ENCODE assay signal across 1 cellular context in the genomic region with DNA sequence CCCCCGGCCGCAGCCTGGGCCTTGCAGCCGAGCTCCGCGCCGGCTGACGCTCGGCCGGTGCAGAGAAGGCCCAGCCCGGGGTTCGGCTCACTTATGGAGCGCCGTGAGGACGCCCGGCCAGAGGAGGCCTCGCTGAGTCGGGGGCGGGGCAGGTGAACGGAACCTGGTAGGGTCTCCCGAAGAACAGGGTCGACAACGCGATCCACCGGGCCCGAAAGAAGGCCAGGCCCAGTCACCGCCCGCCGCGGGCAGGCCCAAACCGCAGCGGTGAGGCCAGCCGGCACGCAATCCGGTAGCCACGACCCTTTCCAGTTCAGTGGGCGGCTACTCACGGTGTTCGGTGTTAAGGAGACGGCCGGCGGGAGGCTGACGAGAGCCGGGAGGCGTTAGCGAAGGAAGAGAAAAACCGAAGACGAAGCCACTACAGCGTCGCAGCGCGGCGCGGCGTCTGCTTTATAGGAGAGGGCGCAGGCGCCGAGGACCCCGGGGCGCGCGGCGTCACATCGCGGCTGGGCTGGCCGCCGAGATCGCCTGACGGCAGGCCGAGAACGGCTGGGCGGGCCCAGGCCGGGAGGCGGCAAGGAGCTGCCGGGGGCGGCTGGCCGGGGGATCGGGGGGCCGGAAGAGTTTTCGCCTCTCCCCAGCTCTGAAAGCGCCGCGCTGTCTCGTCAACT.
TF ChIP-seq lines count a peak whose summit lies in the region.

A gene (minus strand): TSS at position 428 of the 674 bp plus-strand sequence. CDS start 2,928 bp downstream, outside the sequence.

TF ChIP-seq in K562, 482 proteins besides CTCF, POLR2A, EP300 and RAD21 (continued from another document and continues in another):
- TF ChIP-seq, protein P1, sequence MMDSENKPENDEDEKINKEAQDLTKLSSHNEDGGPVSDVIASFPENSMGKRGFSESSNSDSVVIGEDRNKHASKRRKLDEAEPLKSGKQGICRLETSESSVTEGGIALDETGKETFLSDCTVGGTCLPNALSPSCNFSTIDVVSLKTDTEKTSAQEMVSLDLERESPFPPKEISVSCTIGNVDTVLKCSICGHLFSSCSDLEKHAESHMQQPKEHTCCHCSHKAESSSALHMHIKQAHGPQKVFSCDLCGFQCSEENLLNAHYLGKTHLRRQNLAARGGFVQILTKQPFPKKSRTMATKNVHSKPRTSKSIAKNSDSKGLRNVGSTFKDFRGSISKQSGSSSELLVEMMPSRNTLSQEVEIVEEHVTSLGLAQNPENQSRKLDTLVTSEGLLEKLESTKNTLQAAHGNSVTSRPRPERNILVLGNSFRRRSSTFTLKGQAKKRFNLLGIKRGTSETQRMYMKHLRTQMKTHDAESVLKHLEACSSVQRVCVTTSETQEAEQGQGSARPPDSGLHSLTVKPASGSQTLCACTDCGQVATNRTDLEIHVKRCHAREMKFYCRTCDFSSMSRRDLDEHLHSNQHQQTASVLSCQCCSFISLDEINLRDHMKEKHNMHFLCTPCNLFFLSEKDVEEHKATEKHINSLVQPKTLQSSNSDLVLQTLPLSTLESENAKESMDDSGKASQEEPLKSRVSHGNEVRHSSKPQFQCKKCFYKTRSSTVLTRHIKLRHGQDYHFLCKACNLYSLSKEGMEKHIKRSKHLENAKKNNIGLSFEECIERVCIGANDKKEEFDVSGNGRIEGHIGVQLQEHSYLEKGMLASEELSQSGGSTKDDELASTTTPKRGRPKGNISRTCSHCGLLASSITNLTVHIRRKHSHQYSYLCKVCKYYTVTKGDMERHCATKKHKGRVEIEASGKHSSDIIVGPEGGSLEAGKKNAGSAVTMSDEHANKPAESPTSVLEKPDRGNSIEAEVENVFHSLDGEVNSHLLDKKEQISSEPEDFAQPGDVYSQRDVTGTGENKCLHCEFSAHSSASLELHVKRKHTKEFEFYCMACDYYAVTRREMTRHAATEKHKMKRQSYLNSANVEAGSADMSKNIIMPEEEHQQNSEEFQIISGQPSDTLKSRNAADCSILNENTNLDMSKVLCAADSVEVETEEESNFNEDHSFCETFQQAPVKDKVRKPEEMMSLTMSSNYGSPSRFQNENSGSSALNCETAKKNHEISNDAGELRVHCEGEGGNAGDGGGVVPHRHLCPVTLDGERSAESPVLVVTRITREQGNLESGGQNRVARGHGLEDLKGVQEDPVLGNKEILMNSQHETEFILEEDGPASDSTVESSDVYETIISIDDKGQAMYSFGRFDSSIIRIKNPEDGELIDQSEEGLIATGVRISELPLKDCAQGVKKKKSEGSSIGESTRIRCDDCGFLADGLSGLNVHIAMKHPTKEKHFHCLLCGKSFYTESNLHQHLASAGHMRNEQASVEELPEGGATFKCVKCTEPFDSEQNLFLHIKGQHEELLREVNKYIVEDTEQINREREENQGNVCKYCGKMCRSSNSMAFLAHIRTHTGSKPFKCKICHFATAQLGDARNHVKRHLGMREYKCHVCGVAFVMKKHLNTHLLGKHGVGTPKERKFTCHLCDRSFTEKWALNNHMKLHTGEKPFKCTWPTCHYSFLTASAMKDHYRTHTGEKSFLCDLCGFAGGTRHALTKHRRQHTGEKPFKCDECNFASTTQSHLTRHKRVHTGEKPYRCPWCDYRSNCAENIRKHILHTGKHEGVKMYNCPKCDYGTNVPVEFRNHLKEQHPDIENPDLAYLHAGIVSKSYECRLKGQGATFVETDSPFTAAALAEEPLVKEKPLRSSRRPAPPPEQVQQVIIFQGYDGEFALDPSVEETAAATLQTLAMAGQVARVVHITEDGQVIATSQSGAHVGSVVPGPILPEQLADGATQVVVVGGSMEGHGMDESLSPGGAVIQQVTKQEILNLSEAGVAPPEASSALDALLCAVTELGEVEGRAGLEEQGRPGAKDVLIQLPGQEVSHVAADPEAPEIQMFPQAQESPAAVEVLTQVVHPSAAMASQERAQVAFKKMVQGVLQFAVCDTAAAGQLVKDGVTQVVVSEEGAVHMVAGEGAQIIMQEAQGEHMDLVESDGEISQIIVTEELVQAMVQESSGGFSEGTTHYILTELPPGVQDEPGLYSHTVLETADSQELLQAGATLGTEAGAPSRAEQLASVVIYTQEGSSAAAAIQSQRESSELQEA (IDR thresholded peaks at IDR 0.05; ENCODE audit: low read depth) = no peak; the same call in 1 of the 2 replicates
- no peak; the same call in 1 of the 2 replicates for TF ChIP-seq CTBP1 (IDR thresholded peaks at IDR 0.05; ENCODE audit: borderline replicate concordance)
- TF ChIP-seq ZFPM2 (CRISPR knock-in tag; IDR thresholded peaks at IDR 0.05) = no peak
- TF ChIP-seq TAF15 (IDR thresholded peaks at IDR 0.05; ENCODE audit: low read depth, low read length) = no peak
- no peak for TF ChIP-seq HNRNPK (IDR thresholded peaks at IDR 0.05; ENCODE audit: low read depth, low read length, poor library complexity, severe bottlenecking)
- no peak for TF ChIP-seq NR2C1 (IDR thresholded peaks at IDR 0.05)
- 0 out of 2 replicates have a peak, but pooled peaks have one; percentile 13 for TF ChIP-seq NR2C1 (tag; IDR thresholded peaks at IDR 0.05)
- no peak for TF ChIP-seq ZEB2 (IDR thresholded peaks at IDR 0.05)
- TF ChIP-seq NFE2L1 (tag; IDR thresholded peaks at IDR 0.05; ENCODE audit: borderline replicate concordance, low read depth) = no peak
- TF ChIP-seq, protein P2, sequence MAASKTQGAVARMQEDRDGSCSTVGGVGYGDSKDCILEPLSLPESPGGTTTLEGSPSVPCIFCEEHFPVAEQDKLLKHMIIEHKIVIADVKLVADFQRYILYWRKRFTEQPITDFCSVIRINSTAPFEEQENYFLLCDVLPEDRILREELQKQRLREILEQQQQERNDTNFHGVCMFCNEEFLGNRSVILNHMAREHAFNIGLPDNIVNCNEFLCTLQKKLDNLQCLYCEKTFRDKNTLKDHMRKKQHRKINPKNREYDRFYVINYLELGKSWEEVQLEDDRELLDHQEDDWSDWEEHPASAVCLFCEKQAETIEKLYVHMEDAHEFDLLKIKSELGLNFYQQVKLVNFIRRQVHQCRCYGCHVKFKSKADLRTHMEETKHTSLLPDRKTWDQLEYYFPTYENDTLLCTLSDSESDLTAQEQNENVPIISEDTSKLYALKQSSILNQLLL (CRISPR knock-in tag; IDR thresholded peaks at IDR 0.05; ENCODE audit: borderline replicate concordance) = no peak
- TF ChIP-seq, protein P3, sequence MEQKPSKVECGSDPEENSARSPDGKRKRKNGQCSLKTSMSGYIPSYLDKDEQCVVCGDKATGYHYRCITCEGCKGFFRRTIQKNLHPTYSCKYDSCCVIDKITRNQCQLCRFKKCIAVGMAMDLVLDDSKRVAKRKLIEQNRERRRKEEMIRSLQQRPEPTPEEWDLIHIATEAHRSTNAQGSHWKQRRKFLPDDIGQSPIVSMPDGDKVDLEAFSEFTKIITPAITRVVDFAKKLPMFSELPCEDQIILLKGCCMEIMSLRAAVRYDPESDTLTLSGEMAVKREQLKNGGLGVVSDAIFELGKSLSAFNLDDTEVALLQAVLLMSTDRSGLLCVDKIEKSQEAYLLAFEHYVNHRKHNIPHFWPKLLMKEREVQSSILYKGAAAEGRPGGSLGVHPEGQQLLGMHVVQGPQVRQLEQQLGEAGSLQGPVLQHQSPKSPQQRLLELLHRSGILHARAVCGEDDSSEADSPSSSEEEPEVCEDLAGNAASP (IDR thresholded peaks at IDR 0.05) = no peak
- TF ChIP-seq ARHGAP35 (IDR thresholded peaks at IDR 0.05; ENCODE audit: partially characterized antibody) = no peak
- no peak for TF ChIP-seq PHTF2 (CRISPR knock-in tag; IDR thresholded peaks at IDR 0.05)
- TF ChIP-seq ARID1B (IDR thresholded peaks at IDR 0.05) = no peak
- no peak for TF ChIP-seq BRCA1 (IDR thresholded peaks at IDR 0.05)
- TF ChIP-seq BRCA1 (CRISPR knock-in tag; IDR thresholded peaks at IDR 0.05) = peak; percentile 93; the same call in 1 of the 2 replicates
- TF ChIP-seq ZNF75A (CRISPR knock-in tag; IDR thresholded peaks at IDR 0.05) = no peak
- TF ChIP-seq ZNF316 (IDR thresholded peaks at IDR 0.05) = no peak; the same call in 1 of the 2 replicates
- no peak for TF ChIP-seq SMC3 (conservative IDR thresholded peaks at IDR 0.05; ENCODE audit: insufficient read depth, low read depth, low read length)
- TF ChIP-seq, protein P4, sequence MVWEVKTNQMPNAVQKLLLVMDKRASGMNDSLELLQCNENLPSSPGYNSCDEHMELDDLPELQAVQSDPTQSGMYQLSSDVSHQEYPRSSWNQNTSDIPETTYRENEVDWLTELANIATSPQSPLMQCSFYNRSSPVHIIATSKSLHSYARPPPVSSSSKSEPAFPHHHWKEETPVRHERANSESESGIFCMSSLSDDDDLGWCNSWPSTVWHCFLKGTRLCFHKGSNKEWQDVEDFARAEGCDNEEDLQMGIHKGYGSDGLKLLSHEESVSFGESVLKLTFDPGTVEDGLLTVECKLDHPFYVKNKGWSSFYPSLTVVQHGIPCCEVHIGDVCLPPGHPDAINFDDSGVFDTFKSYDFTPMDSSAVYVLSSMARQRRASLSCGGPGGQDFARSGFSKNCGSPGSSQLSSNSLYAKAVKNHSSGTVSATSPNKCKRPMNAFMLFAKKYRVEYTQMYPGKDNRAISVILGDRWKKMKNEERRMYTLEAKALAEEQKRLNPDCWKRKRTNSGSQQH (CRISPR knock-in tag; IDR thresholded peaks at IDR 0.05) = no peak
- TF ChIP-seq ZNF780A (CRISPR knock-in tag; IDR thresholded peaks at IDR 0.05) = no peak
- TF ChIP-seq, protein P5, sequence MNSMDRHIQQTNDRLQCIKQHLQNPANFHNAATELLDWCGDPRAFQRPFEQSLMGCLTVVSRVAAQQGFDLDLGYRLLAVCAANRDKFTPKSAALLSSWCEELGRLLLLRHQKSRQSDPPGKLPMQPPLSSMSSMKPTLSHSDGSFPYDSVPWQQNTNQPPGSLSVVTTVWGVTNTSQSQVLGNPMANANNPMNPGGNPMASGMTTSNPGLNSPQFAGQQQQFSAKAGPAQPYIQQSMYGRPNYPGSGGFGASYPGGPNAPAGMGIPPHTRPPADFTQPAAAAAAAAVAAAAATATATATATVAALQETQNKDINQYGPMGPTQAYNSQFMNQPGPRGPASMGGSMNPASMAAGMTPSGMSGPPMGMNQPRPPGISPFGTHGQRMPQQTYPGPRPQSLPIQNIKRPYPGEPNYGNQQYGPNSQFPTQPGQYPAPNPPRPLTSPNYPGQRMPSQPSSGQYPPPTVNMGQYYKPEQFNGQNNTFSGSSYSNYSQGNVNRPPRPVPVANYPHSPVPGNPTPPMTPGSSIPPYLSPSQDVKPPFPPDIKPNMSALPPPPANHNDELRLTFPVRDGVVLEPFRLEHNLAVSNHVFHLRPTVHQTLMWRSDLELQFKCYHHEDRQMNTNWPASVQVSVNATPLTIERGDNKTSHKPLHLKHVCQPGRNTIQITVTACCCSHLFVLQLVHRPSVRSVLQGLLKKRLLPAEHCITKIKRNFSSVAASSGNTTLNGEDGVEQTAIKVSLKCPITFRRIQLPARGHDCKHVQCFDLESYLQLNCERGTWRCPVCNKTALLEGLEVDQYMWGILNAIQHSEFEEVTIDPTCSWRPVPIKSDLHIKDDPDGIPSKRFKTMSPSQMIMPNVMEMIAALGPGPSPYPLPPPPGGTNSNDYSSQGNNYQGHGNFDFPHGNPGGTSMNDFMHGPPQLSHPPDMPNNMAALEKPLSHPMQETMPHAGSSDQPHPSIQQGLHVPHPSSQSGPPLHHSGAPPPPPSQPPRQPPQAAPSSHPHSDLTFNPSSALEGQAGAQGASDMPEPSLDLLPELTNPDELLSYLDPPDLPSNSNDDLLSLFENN (IDR thresholded peaks at IDR 0.05; ENCODE audit: low read depth in 2 of 2, low read length in 2 of 2) = peak in 1 of 2 experiments; percentile 87; a peak in 2 of 4 replicates
- TF ChIP-seq ZNF384 (IDR thresholded peaks at IDR 0.05; ENCODE audit: low read depth, low read length) = no peak
- TF ChIP-seq, protein P6, sequence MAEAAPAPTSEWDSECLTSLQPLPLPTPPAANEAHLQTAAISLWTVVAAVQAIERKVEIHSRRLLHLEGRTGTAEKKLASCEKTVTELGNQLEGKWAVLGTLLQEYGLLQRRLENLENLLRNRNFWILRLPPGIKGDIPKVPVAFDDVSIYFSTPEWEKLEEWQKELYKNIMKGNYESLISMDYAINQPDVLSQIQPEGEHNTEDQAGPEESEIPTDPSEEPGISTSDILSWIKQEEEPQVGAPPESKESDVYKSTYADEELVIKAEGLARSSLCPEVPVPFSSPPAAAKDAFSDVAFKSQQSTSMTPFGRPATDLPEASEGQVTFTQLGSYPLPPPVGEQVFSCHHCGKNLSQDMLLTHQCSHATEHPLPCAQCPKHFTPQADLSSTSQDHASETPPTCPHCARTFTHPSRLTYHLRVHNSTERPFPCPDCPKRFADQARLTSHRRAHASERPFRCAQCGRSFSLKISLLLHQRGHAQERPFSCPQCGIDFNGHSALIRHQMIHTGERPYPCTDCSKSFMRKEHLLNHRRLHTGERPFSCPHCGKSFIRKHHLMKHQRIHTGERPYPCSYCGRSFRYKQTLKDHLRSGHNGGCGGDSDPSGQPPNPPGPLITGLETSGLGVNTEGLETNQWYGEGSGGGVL (CRISPR knock-in tag; IDR thresholded peaks at IDR 0.05) = no peak
- TF ChIP-seq SMAD1 (IDR thresholded peaks at IDR 0.05; ENCODE audit: low read depth, low read length, partially characterized antibody) = peak; percentile 68
- peak; percentile 80 for TF ChIP-seq RBM22 (IDR thresholded peaks at IDR 0.05; ENCODE audit: low read depth, low read length, poor library complexity, severe bottlenecking)
- TF ChIP-seq, protein P7, sequence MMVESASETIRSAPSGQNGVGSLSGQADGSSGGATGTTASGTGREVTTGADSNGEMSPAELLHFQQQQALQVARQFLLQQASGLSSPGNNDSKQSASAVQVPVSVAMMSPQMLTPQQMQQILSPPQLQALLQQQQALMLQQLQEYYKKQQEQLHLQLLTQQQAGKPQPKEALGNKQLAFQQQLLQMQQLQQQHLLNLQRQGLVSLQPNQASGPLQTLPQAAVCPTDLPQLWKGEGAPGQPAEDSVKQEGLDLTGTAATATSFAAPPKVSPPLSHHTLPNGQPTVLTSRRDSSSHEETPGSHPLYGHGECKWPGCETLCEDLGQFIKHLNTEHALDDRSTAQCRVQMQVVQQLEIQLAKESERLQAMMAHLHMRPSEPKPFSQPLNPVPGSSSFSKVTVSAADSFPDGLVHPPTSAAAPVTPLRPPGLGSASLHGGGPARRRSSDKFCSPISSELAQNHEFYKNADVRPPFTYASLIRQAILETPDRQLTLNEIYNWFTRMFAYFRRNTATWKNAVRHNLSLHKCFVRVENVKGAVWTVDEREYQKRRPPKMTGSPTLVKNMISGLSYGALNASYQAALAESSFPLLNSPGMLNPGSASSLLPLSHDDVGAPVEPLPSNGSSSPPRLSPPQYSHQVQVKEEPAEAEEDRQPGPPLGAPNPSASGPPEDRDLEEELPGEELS (CRISPR knock-in tag; IDR thresholded peaks at IDR 0.05; ENCODE audit: borderline replicate concordance) = 0 out of 2 replicates have a peak, but pooled peaks have one; percentile 64
- TF ChIP-seq MAFK (IDR thresholded peaks at IDR 0.05; ENCODE audit: low read length) = no peak
- TF ChIP-seq, protein P8, sequence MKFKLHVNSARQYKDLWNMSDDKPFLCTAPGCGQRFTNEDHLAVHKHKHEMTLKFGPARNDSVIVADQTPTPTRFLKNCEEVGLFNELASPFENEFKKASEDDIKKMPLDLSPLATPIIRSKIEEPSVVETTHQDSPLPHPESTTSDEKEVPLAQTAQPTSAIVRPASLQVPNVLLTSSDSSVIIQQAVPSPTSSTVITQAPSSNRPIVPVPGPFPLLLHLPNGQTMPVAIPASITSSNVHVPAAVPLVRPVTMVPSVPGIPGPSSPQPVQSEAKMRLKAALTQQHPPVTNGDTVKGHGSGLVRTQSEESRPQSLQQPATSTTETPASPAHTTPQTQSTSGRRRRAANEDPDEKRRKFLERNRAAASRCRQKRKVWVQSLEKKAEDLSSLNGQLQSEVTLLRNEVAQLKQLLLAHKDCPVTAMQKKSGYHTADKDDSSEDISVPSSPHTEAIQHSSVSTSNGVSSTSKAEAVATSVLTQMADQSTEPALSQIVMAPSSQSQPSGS (CRISPR knock-in tag; IDR thresholded peaks at IDR 0.05) = no peak
- TF ChIP-seq PYGO2 (tag; IDR thresholded peaks at IDR 0.05) = no peak
- TF ChIP-seq XRCC4 (IDR thresholded peaks at IDR 0.05; ENCODE audit: extremely low read depth, insufficient read depth, insufficient read length) = no peak
- no peak for TF ChIP-seq KLF1 (tag; IDR thresholded peaks at IDR 0.05)
- TF ChIP-seq NFYB (IDR thresholded peaks at IDR 0.05; ENCODE audit: extremely low read depth, insufficient read length) = no peak
- no peak for TF ChIP-seq RBM14 (IDR thresholded peaks at IDR 0.05; ENCODE audit: borderline replicate concordance, insufficient read depth, low read depth, low read length)
- peak; percentile 95 for TF ChIP-seq U2AF1 (optimal IDR thresholded peaks at IDR 0.05; ENCODE audit: low read depth, low read length)
